Comparison of ENCODE assay signal across 9 cellular contexts in the genomic region with DNA sequence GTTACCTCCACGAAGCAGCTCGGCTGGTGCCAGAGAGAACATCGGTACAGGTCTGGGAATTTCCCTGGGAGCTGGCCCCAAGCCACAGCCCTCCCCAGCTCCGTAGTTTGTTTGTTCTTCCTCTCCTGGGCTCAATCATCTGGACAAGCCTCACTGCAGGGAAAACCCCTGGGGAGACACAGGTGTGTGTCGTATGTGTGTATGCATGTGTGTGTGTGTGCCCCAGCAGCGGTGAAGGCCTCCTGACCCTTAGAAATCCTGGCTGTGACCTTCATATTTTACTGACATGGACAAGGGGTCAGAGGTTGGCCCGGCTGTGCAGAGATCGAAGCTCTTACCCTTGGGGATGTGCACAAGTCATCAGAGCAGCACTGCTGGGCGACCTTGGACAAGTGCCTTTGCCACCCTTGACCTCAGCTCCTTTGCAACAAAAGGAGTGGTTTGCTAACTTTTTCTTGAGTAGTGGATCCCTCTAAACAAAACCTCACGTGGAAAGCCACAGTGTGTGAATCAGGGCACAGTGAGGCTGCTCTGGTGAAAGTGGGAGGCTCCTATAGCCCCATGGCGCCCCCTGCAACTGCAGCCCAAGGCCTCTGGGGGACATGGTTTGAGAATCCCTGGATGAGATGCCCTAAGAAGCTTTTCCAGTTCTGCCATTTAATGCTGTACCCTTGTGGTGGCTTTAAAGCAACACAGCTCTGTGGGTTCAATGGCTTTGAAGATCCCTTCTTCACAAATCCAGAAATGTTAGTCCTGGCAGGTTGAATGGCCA. TPM values are rescaled to one million over a fixed set of nuclear protein-coding genes. Genes with fewer than 3 reads are reported as not detected.
DNase-seq lines count a peak whose midpoint lies in the region; ATAC-seq, FAIRE-seq and TF ChIP-seq lines count a peak whose summit lies in the region.
"Had no signal": no experiment of that assay in that cellular context is flagged by ENCODE, and none has a peak within 500 bp of the region (broad histone marks: within the 10 kb centered on the region; RNA-seq: fewer than 3 reads in every experiment).

No MANE protein-coding gene starts in this region.

- DNase-seq in A549 (ENCODE audit: low read depth in 1 of 2, low spot score in 1 of 2) (peak; percentile 26 to 27), GM12865 (ENCODE audit: low read depth) (peak; percentile 64), NCI-H345 (lab: John Stamatoyannopoulos, UW) (peak; percentile 92), fibroblast of the aortic adventitia (ENCODE audit: low read depth) (no peak), NCI-H524 treated with DMSO at 0.1 percent for 48 hours (lab: John Stamatoyannopoulos, UW) (no peak)
- DNase-seq: activated CD8-positive, alpha-beta memory T cell treated with anti-CD3 and anti-CD28 coated beads for 24 hours had no signal

- TF ChIP-seq CTCF in A549 (IDR thresholded peaks at IDR 0.05) (no peak), GM12865 (IDR thresholded peaks at IDR 0.05; ENCODE audit: insufficient read depth, low read depth, low read length, missing control alignments) (no peak), fibroblast of the aortic adventitia (IDR thresholded peaks at IDR 0.05; ENCODE audit: insufficient read depth, low read length) (peak; percentile 31)

- peak in 1 of 2 experiments; percentile 4; a peak in 1 of 5 replicates for TF ChIP-seq RAD21 in A549 (conservative IDR thresholded peaks at IDR 0.05 in 1 of 2, IDR thresholded peaks at IDR 0.05 in 1 of 2)

- H3K9me3 ChIP-seq in A549 = no peaks in the 10 kb centered on the region

- peaks cover 4% of the 10 kb centered on the region; the same call in 1 of the 3 replicates for H3K4me1 ChIP-seq in A549

- ATAC-seq in A549 = peak in 1 of 2 experiments; percentile 51; a peak in 3 of 6 replicates
- no peak for ATAC-seq in GM18867 (IDR thresholded peaks at IDR 0.05; ENCODE audit: unreplicated experiment)
- no peak for ATAC-seq in HG03460 (IDR thresholded peaks at IDR 0.05; ENCODE audit: unreplicated experiment)
- ATAC-seq in HG02840 (IDR thresholded peaks at IDR 0.05; ENCODE audit: low FRiP score, unreplicated experiment) = no peak

- TF ChIP-seq EP300 in A549 (IDR thresholded peaks at IDR 0.05) = no peak

- POLR2A ChIA-PET in A549 (lab: Yijun Ruan, JAX) = no interaction called here

- no peak for TF ChIP-seq POLR2A in A549 (IDR thresholded peaks at IDR 0.05; ENCODE audit: low read length)

- CTCF ChIA-PET in A549 (lab: Yijun Ruan, JAX) = interaction anchor here (1.1 to 9.3 kb wide), 5 partner anchors 30 to 238 kb away, joined by 3 to 88 read pairs (median 5); no protein-coding TSS in a partner anchor

- no peak overlapping the region for H3K27ac ChIP-seq in A549

- H3K4me2 ChIP-seq in A549 = no peak overlapping the region

- H3K4me3 ChIP-seq in A549 (no peak overlapping the region), GM12865 (ENCODE audit: low read depth, low read length) (no peak overlapping the region), fibroblast of the aortic adventitia (ENCODE audit: low read depth, low read length) (no peak overlapping the region)

- FAIRE-seq in A549 (lab: Jason Lieb, UNC) = no peak

- 67% methylated on average over 11 of the region's 11 CpGs for WGBS in A549 (ENCODE audit: missing lambda C conversion rate)

TF ChIP-seq in A549, 52 proteins besides CTCF, POLR2A, EP300 and RAD21:
- no peak for TF ChIP-seq KDM1A (IDR thresholded peaks at IDR 0.05; ENCODE audit: low read depth)
- no peak for TF ChIP-seq KDM5A (IDR thresholded peaks at IDR 0.05)
- no peak for TF ChIP-seq FOSL2 (IDR thresholded peaks at IDR 0.05)
- TF ChIP-seq FOSL2 (CRISPR knock-in tag; IDR thresholded peaks at IDR 0.05) = no peak
- TF ChIP-seq ZFP36 (IDR thresholded peaks at IDR 0.05; ENCODE audit: borderline replicate concordance, partially characterized antibody) = no peak
- TF ChIP-seq CBX8 (IDR thresholded peaks at IDR 0.05) = no peak
- no peak for TF ChIP-seq GATA3 (IDR thresholded peaks at IDR 0.05; ENCODE audit: borderline replicate concordance)
- TF ChIP-seq TP53 (CRISPR knock-in tag; IDR thresholded peaks at IDR 0.05) = no peak
- TF ChIP-seq JUNB (IDR thresholded peaks at IDR 0.05) = no peak
- TF ChIP-seq, protein P1, sequence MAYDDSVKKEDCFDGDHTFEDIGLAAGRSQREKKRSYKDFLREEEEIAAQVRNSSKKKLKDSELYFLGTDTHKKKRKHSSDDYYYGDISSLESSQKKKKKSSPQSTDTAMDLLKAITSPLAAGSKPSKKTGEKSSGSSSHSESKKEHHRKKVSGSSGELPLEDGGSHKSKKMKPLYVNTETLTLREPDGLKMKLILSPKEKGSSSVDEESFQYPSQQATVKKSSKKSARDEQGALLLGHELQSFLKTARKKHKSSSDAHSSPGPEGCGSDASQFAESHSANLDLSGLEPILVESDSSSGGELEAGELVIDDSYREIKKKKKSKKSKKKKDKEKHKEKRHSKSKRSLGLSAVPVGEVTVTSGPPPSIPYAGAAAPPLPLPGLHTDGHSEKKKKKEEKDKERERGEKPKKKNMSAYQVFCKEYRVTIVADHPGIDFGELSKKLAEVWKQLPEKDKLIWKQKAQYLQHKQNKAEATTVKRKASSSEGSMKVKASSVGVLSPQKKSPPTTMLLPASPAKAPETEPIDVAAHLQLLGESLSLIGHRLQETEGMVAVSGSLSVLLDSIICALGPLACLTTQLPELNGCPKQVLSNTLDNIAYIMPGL (CRISPR knock-in tag; IDR thresholded peaks at IDR 0.05; ENCODE audit: borderline replicate concordance) = no peak
- TF ChIP-seq, protein P2, sequence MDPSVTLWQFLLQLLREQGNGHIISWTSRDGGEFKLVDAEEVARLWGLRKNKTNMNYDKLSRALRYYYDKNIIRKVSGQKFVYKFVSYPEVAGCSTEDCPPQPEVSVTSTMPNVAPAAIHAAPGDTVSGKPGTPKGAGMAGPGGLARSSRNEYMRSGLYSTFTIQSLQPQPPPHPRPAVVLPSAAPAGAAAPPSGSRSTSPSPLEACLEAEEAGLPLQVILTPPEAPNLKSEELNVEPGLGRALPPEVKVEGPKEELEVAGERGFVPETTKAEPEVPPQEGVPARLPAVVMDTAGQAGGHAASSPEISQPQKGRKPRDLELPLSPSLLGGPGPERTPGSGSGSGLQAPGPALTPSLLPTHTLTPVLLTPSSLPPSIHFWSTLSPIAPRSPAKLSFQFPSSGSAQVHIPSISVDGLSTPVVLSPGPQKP (IDR thresholded peaks at IDR 0.05; ENCODE audit: low read depth, low read length) = no peak
- no peak for TF ChIP-seq CHD4 (IDR thresholded peaks at IDR 0.05; ENCODE audit: borderline replicate concordance)
- TF ChIP-seq, protein P3, sequence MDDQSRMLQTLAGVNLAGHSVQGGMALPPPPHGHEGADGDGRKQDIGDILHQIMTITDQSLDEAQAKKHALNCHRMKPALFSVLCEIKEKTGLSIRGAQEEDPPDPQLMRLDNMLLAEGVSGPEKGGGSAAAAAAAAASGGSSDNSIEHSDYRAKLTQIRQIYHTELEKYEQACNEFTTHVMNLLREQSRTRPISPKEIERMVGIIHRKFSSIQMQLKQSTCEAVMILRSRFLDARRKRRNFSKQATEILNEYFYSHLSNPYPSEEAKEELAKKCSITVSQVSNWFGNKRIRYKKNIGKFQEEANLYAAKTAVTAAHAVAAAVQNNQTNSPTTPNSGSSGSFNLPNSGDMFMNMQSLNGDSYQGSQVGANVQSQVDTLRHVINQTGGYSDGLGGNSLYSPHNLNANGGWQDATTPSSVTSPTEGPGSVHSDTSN (IDR thresholded peaks at IDR 0.05) = no peak

RNA-seq across cellular contexts. Expression of a gene that starts 12.3 kb away (rescaled TPM):
- polyA plus RNA-seq in A549 (2011; rRNA removed) (1.7 and 2.1 TPM in 2 replicates), A549 (2017; fragmentation: RNase III; extraction: RNeasy Plus Mini Kit Qiagen cat#74134 plus additional on column Dnase treatment) (1.2 to 1.5 TPM (median 1.4 TPM) in 3 replicates)
- 2.4 and 2.5 TPM in 2 replicates for polyA plus RNA-seq in A549 (2012; cell fraction: cytosol; rRNA removed)
- 5.0 and 5.3 TPM in 2 replicates for polyA plus RNA-seq in A549 (2012; cell fraction: nucleus; rRNA removed)
- polyA minus RNA-seq in A549 (2011; rRNA and poly(A)+ RNA removed) = 1.6 and 2.0 TPM in 2 replicates
- 0.09 TPM in 1 of 2 replicates, not detected in the other for total RNA-seq in fibroblast of the aortic adventitia (ENCODE audit: low replicate concordance)

RNA-seq across cellular contexts. Expression of a gene that starts 31.9 kb away (rescaled TPM):
- 1.3 and 1.7 TPM in 2 replicates for polyA plus RNA-seq in A549 (2011; rRNA removed)
- 0.74 and 1.1 TPM in 2 replicates for polyA plus RNA-seq in A549 (2012; cell fraction: cytosol; rRNA removed)
- polyA plus RNA-seq in A549 (2012; cell fraction: nucleus; rRNA removed) = 0.88 and 0.92 TPM in 2 replicates
- 0.76 to 0.84 TPM (median 0.78 TPM) in 3 replicates for polyA plus RNA-seq in A549 (2017; fragmentation: RNase III; extraction: RNeasy Plus Mini Kit Qiagen cat#74134 plus additional on column Dnase treatment)
- 2.3 and 2.6 TPM in 2 replicates for polyA minus RNA-seq in A549 (2011; rRNA and poly(A)+ RNA removed)
- 0.36 TPM in 1 of 2 replicates, not detected in the other for total RNA-seq in fibroblast of the aortic adventitia (ENCODE audit: low replicate concordance)

RNA-seq across cellular contexts. Expression of a gene that starts 43.3 kb away (rescaled TPM):
- polyA plus RNA-seq in A549 (2011; rRNA removed) = 2.6 and 2.7 TPM in 2 replicates
- polyA plus RNA-seq in A549 (2012; cell fraction: cytosol; rRNA removed) = 2.2 and 2.7 TPM in 2 replicates
- 2.9 and 3.0 TPM in 2 replicates for polyA plus RNA-seq in A549 (2012; cell fraction: nucleus; rRNA removed)
- 7.3 to 8.7 TPM (median 8.5 TPM) in 3 replicates for polyA plus RNA-seq in A549 (2017; fragmentation: RNase III; extraction: RNeasy Plus Mini Kit Qiagen cat#74134 plus additional on column Dnase treatment)
- 2.7 and 3.8 TPM in 2 replicates for polyA minus RNA-seq in A549 (2011; rRNA and poly(A)+ RNA removed)
- under 0.01 TPM in 1 of 2 replicates, not detected in the other for total RNA-seq in fibroblast of the aortic adventitia (ENCODE audit: low replicate concordance)

Comparison
In these comparisons a context has a peak if more than half of its experiments do, and no peak if none do; other contexts are left out.
1. DNase-seq: peak in A549 (2 of 2), GM12865 (single experiment) and NCI-H345 (single experiment); none in fibroblast of the aortic adventitia (single experiment) and NCI-H524 treated with DMSO at 0.1 percent for 48 hours (single experiment).